9 cellular contexts compared by ENCODE assay signal in genomic region chr19:16794456-16794855, GRCh38.
"Had no signal": no experiment of that assay in that cellular context is flagged by ENCODE, and none has a peak within 500 bp of the region (broad histone marks: within the 10 kb centered on the region; RNA-seq: fewer than 3 reads in every experiment).

No MANE protein-coding gene starts in this region.

- H3K4me3 Mint-ChIP-seq: GM23338, HFFc6 had no signal

- H3K27ac Mint-ChIP-seq: GM23338, HFFc6 had no signal

- H3K4me1 Mint-ChIP-seq: GM23338 had no signal

- ATAC-seq: GM23338, HCT116, K562 had no signal

- H3K4me2 ChIP-seq: GM23338 had no signal

- H3K36me3 ChIP-seq: HAP-1 had no signal

- H3K4me1 ChIP-seq: HAP-1 had no signal

- H2AFZ ChIP-seq: GM23338 had no signal

- H3K4me3 ChIP-seq: GM23338, HAP-1, K562 had no signal

- FAIRE-seq: HTR-8/SVneo, K562 had no signal

- DNase-seq: H7, HFFc6, IMR-90, KG1 had no signal
